In genomic region chr12:57047981-57048380, GRCh38 we compare ENCODE assay signal across 18 cellular contexts. TPM values are rescaled to one million over a fixed set of nuclear protein-coding genes. Genes with fewer than 3 reads are reported as not detected.
DNase-seq lines count a peak whose midpoint lies in the region; ATAC-seq and TF ChIP-seq lines count a peak whose summit lies in the region.
"Had no signal": no experiment of that assay in that cellular context is flagged by ENCODE, and none has a peak within 500 bp of the region (broad histone marks: within the 10 kb centered on the region; RNA-seq: fewer than 3 reads in every experiment).

No MANE protein-coding gene starts in this region.

- H3K9me3 ChIP-seq in duodenal mucosa (ENCODE audit: control insufficient read depth in 1 of 2, low read length in 2 of 2): no peaks in the 10 kb centered on the region
- H3K9me3 ChIP-seq: testis had no signal

- no peaks in the 10 kb centered on the region for H3K27me3 ChIP-seq in duodenal mucosa (ENCODE audit: control insufficient read depth in 1 of 2, insufficient read depth in 2 of 2, low read length in 2 of 2)
- H3K27me3 ChIP-seq: brain microvascular endothelial cell, testis had no signal

- DNase-seq in activated CD8-positive, alpha-beta memory T cell treated with anti-CD3 and anti-CD28 coated beads, Interleukin-2, amount 10 ng/mL, durations not matched to agents 7 days and 5 days: no peak
- DNase-seq in activated CD8-positive, alpha-beta memory T cell treated with anti-CD3 and anti-CD28 coated beads, Interleukin-2, amount 50 U/mL, for 4 hours: no peak
- no peak for DNase-seq in Jurkat, Clone E6-1 (ENCODE audit: low read depth, low spot score)
- no peak for DNase-seq in stimulated activated effector memory CD8-positive, alpha-beta T cell treated with anti-CD3 and anti-CD28 coated beads, Interleukin-12 subunit alpha, Interleukin-12 subunit beta, amount 100 ng/mL, for 72 hours (ENCODE audit: low spot score in 2 of 2)
- DNase-seq in mesothelial cell of epicardium (ENCODE audit: low spot score in 2 of 2, unreplicated experiment in 2 of 2) (no peak), NCI-H146 (lab: John Stamatoyannopoulos, UW) (no peak), head of caudate nucleus (no peak)
- DNase-seq: brain microvascular endothelial cell; effector memory CD4-positive, alpha-beta T cell; foreskin melanocyte; NCI-H1105; NCI-H2227 treated with DMSO at 0.1 percent for 48 hours; testis had no signal

- CTCF ChIA-PET in activated CD8-positive, alpha-beta memory T cell treated with anti-CD3 and anti-CD28 coated beads, Interleukin-2, amount 10 ng/mL, durations not matched to agents 7 days and 5 days (lab: Charles Lee): interaction anchor here (0.9 to 7.9 kb wide), 13 partner anchors 12 to 64 kb away, joined by 3 to 51 read pairs (median 5); partner anchors contain the start of genes STAT6 and TAC3

- ATAC-seq in activated CD8-positive, alpha-beta memory T cell treated with anti-CD3 and anti-CD28 coated beads, Interleukin-2, amount 10 ng/mL, durations not matched to agents 7 days and 5 days: no peak
- ATAC-seq in stimulated activated effector memory CD8-positive, alpha-beta T cell treated with anti-CD3 and anti-CD28 coated beads, Interleukin-12 subunit alpha, Interleukin-12 subunit beta, amount 100 ng/mL, for 72 hours: no peak

- peak overlapping the region; percentile 42 for H3K4me3 ChIP-seq in Jurkat, Clone E6-1 (ENCODE audit: low read length)
- H3K4me3 ChIP-seq in duodenal mucosa (ENCODE audit: low read depth in 1 of 2, low read length in 2 of 2): peak overlapping the region; percentile 88 to 93
- H3K4me3 ChIP-seq: testis had no signal

- peaks cover 22% of the 10 kb centered on the region for H3K27me3 Mint-ChIP-seq in activated CD8-positive, alpha-beta memory T cell treated with anti-CD3 and anti-CD28 coated beads, Interleukin-2, amount 10 ng/mL, durations not matched to agents 7 days and 5 days
- H3K27me3 Mint-ChIP-seq in mesothelial cell of epicardium (ENCODE audit: low read depth): peaks cover 68% of the 10 kb centered on the region

- intact Hi-C loops in head of caudate nucleus (cut with DNase I): no loop called here

- peaks cover 2% of the 10 kb centered on the region for H3K36me3 Mint-ChIP-seq in activated CD8-positive, alpha-beta memory T cell treated with anti-CD3 and anti-CD28 coated beads, Interleukin-2, amount 10 ng/mL, durations not matched to agents 7 days and 5 days
- H3K36me3 Mint-ChIP-seq in stimulated activated effector memory CD8-positive, alpha-beta T cell treated with anti-CD3 and anti-CD28 coated beads, Interleukin-12 subunit alpha, Interleukin-12 subunit beta, amount 100 ng/mL, for 72 hours: no peaks in the 10 kb centered on the region
- H3K36me3 Mint-ChIP-seq in mesothelial cell of epicardium: no peaks in the 10 kb centered on the region

- H3K9ac ChIP-seq in duodenal mucosa (ENCODE audit: low read depth in 1 of 2, low read length in 2 of 2): peak overlapping the region; percentile 3 to 74
- H3K9ac ChIP-seq: parathyroid adenoma had no signal

- H3K9me3 Mint-ChIP-seq in activated CD8-positive, alpha-beta memory T cell treated with anti-CD3 and anti-CD28 coated beads, Interleukin-2, amount 10 ng/mL, durations not matched to agents 7 days and 5 days (ENCODE audit: low read depth): no peaks in the 10 kb centered on the region
- no peaks in the 10 kb centered on the region for H3K9me3 Mint-ChIP-seq in stimulated activated effector memory CD8-positive, alpha-beta T cell treated with anti-CD3 and anti-CD28 coated beads, Interleukin-12 subunit alpha, Interleukin-12 subunit beta, amount 100 ng/mL, for 72 hours
- no peaks in the 10 kb centered on the region for H3K9me3 Mint-ChIP-seq in mesothelial cell of epicardium

- no peak overlapping the region for H3K27ac ChIP-seq in duodenal mucosa (ENCODE audit: low read depth, low read length)
- H3K27ac ChIP-seq: brain microvascular endothelial cell, parathyroid adenoma, testis had no signal

- H3K4me1 Mint-ChIP-seq in activated CD8-positive, alpha-beta memory T cell treated with anti-CD3 and anti-CD28 coated beads, Interleukin-2, amount 10 ng/mL, durations not matched to agents 7 days and 5 days: peaks cover 37% of the 10 kb centered on the region
- peaks cover 57% of the 10 kb centered on the region for H3K4me1 Mint-ChIP-seq in stimulated activated effector memory CD8-positive, alpha-beta T cell treated with anti-CD3 and anti-CD28 coated beads, Interleukin-12 subunit alpha, Interleukin-12 subunit beta, amount 100 ng/mL, for 72 hours
- no peaks in the 10 kb centered on the region for H3K4me1 Mint-ChIP-seq in mesothelial cell of epicardium

- H3K4me3 Mint-ChIP-seq in activated CD8-positive, alpha-beta memory T cell treated with anti-CD3 and anti-CD28 coated beads, Interleukin-2, amount 10 ng/mL, durations not matched to agents 7 days and 5 days: no peak overlapping the region
- peak overlapping the region; percentile 57 for H3K4me3 Mint-ChIP-seq in stimulated activated effector memory CD8-positive, alpha-beta T cell treated with anti-CD3 and anti-CD28 coated beads, Interleukin-12 subunit alpha, Interleukin-12 subunit beta, amount 100 ng/mL, for 72 hours
- H3K4me3 Mint-ChIP-seq in mesothelial cell of epicardium: no peak overlapping the region

- H3K27ac Mint-ChIP-seq in activated CD8-positive, alpha-beta memory T cell treated with anti-CD3 and anti-CD28 coated beads, Interleukin-2, amount 10 ng/mL, durations not matched to agents 7 days and 5 days: peak overlapping the region; percentile 74
- H3K27ac Mint-ChIP-seq in stimulated activated effector memory CD8-positive, alpha-beta T cell treated with anti-CD3 and anti-CD28 coated beads, Interleukin-12 subunit alpha, Interleukin-12 subunit beta, amount 100 ng/mL, for 72 hours: peak overlapping the region; percentile 91
- no peak overlapping the region for H3K27ac Mint-ChIP-seq in mesothelial cell of epicardium

- TF ChIP-seq CTCF in mesothelial cell of epicardium (IDR thresholded peaks at IDR 0.05; ENCODE audit: unreplicated experiment): no peak

- peaks cover 24 to 35% of the 10 kb centered on the region in 2 donors for H3K4me1 ChIP-seq in duodenal mucosa (ENCODE audit: control insufficient read depth in 1 of 2, insufficient read depth in 2 of 2, low read length in 2 of 2)
- H3K4me1 ChIP-seq: parathyroid adenoma, testis had no signal

- H3K36me3 ChIP-seq in duodenal mucosa (ENCODE audit: control insufficient read depth in 1 of 2, insufficient read depth in 2 of 2, low read length in 2 of 2): peaks cover 19 to 41% of the 10 kb centered on the region in 2 donors
- H3K36me3 ChIP-seq: brain microvascular endothelial cell had no signal

RNA-seq across cellular contexts. Expression of gene MYO1A, which starts 1.9 kb away (rescaled TPM):
- total RNA-seq in activated CD8-positive, alpha-beta memory T cell treated with anti-CD3 and anti-CD28 coated beads, Interleukin-2, amount 10 ng/mL, durations not matched to agents 7 days and 5 days: 1 to 10 TPM in 1 of 2 experiments, under 1 TPM in 1; 0.82 to 1.5 TPM
- polyA plus RNA-seq in Jurkat, Clone E6-1 (2012; ENCODE audit: insufficient read depth, insufficient read length): 2.9 TPM
- total RNA-seq in mesothelial cell of epicardium: 0.22 to 0.59 TPM (median 0.27 TPM) in 3 replicates
- total RNA-seq: SK-MEL-5 had no signal
- polyA plus RNA-seq: AG04450 had no signal

RNA-seq across cellular contexts. Expression of gene NEMP1, which starts 30.6 kb away (rescaled TPM):
- total RNA-seq in activated CD8-positive, alpha-beta memory T cell treated with anti-CD3 and anti-CD28 coated beads, Interleukin-2, amount 10 ng/mL, durations not matched to agents 7 days and 5 days: 10 to 100 TPM; 60.5 to 66.1 TPM
- polyA plus RNA-seq in Jurkat, Clone E6-1 (2012; ENCODE audit: insufficient read depth, insufficient read length): 25.5 TPM
- total RNA-seq in mesothelial cell of epicardium: 19.7 to 23.2 TPM (median 21.8 TPM) in 3 replicates

RNA-seq across cellular contexts. Expression of gene TAC3, which starts 31.7 kb away (rescaled TPM):
- not detected for total RNA-seq in activated CD8-positive, alpha-beta memory T cell treated with anti-CD3 and anti-CD28 coated beads, Interleukin-2, amount 10 ng/mL, durations not matched to agents 7 days and 5 days
- polyA plus RNA-seq in Jurkat, Clone E6-1 (2012; ENCODE audit: insufficient read depth, insufficient read length): 1.4 TPM
- total RNA-seq in mesothelial cell of epicardium: 0.31 to 0.47 TPM in 2 of 3 replicates, not detected in the other
- total RNA-seq: mesenteric fat pad, SK-MEL-5 had no signal

RNA-seq across cellular contexts. Expression of gene NAB2, which starts 40.9 kb away (rescaled TPM):
- 10 to 100 TPM in 1 of 2 experiments, 1 to 10 TPM in 1; 10.0 to 31.1 TPM for total RNA-seq in activated CD8-positive, alpha-beta memory T cell treated with anti-CD3 and anti-CD28 coated beads, Interleukin-2, amount 10 ng/mL, durations not matched to agents 7 days and 5 days
- polyA plus RNA-seq in Jurkat, Clone E6-1 (2012; ENCODE audit: insufficient read depth, insufficient read length): 18.2 TPM
- total RNA-seq in mesothelial cell of epicardium: 52.7 to 53.7 TPM (median 52.9 TPM) in 3 replicates

RNA-seq across cellular contexts. Expression of gene ZBTB39, which starts 41.6 kb away (rescaled TPM):
- 1 to 10 TPM; 8.8 to 9.3 TPM for total RNA-seq in activated CD8-positive, alpha-beta memory T cell treated with anti-CD3 and anti-CD28 coated beads, Interleukin-2, amount 10 ng/mL, durations not matched to agents 7 days and 5 days
- 7.8 TPM for polyA plus RNA-seq in Jurkat, Clone E6-1 (2012; ENCODE audit: insufficient read depth, insufficient read length)
- total RNA-seq in mesothelial cell of epicardium: 19.1 to 19.6 TPM (median 19.2 TPM) in 3 replicates
